ENCODE assay signal across 12 cellular contexts in the genomic region with DNA sequence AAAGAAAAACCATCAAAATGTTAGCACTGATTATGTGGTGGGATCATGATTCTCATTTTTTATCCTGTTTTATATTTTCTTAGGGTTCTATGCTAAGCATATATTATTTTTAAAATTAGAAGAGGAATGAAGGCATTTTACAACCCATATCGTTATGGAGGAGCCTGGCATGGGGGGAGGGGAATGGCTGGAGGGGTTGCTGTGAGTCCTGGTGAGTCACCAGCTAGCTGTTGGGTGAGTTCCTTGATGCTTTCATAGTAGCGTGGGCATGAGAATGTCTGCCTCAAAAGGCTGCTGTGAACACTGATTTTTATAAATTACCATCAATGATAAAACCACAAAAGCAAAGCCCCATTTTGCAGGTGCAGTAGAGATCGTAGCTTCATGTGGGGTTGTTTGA. TPM values are rescaled to one million over a fixed set of nuclear protein-coding genes. Genes with fewer than 3 reads are reported as not detected.
DNase-seq lines count a peak whose midpoint lies in the region; ATAC-seq and TF ChIP-seq lines count a peak whose summit lies in the region.
"Had no signal": no experiment of that assay in that cellular context is flagged by ENCODE, and none has a peak within 500 bp of the region (broad histone marks: within the 10 kb centered on the region; RNA-seq: fewer than 3 reads in every experiment).

No MANE protein-coding gene starts in this region.

- DNase-seq in GM03348 (ENCODE audit: low spot score) (peak; percentile 88), SW480 (ENCODE audit: low spot score) (peak; percentile 56), fibroblast of villous mesenchyme (ENCODE audit: low read depth) (peak; percentile 62), NCI-H524 treated with DMSO at 0.1 percent for 48 hours (lab: John Stamatoyannopoulos, UW) (no peak), DMS 273 treated with DMSO at 0.1 percent for 48 hours (lab: John Stamatoyannopoulos, UW) (no peak)
- DNase-seq: DMS79 treated with DMSO at 0.1 percent for 48 hours; endodermal cell; naive thymus-derived CD8-positive, alpha-beta T cell; NCI-H1436; T-helper 17 cell had no signal

- ATAC-seq in GM18511 (IDR thresholded peaks at IDR 0.05; ENCODE audit: unreplicated experiment), result no peak
- ATAC-seq: naive thymus-derived CD8-positive, alpha-beta T cell; T-helper 17 cell had no signal

- peak overlapping the region; percentile 64 for H3K4me2 ChIP-seq in skeletal muscle satellite cell (ENCODE audit: low read length)

- no peaks in the 10 kb centered on the region for H3K9me3 ChIP-seq in skeletal muscle satellite cell (replicated peaks; ENCODE audit: low read length)

- peaks cover 33% of the 10 kb centered on the region for H3K4me1 ChIP-seq in skeletal muscle satellite cell (ENCODE audit: control insufficient read depth, insufficient read depth, low read length)

- H3K4me3 ChIP-seq in fibroblast of villous mesenchyme (ENCODE audit: low read depth, low read length) (no peak overlapping the region), skeletal muscle satellite cell (ENCODE audit: low read length) (peak overlapping the region; percentile 25)

- H3K27me3 ChIP-seq in skeletal muscle satellite cell (ENCODE audit: control insufficient read depth, insufficient read depth, low read length), result no peaks in the 10 kb centered on the region

- H3K9ac ChIP-seq in skeletal muscle satellite cell (ENCODE audit: low read depth, low read length), result peak overlapping the region; percentile 34

- no peak for TF ChIP-seq CTCF in fibroblast of villous mesenchyme (IDR thresholded peaks at IDR 0.05; ENCODE audit: insufficient read depth, low read depth, low read length)

- peaks cover 28% of the 10 kb centered on the region for H3K36me3 ChIP-seq in skeletal muscle satellite cell (ENCODE audit: insufficient read depth, low read length)

RNA-seq across cellular contexts. Expression of a gene that starts 46.9 kb away (rescaled TPM):
- 20.6 and 22.9 TPM in 2 replicates for total RNA-seq in fibroblast of villous mesenchyme
- total RNA-seq in skeletal muscle satellite cell (2012; rRNA removed), result 5.1 and 9.4 TPM in 2 replicates

Comparison
In these comparisons a context has a peak if more than half of its experiments do, and no peak if none do; other contexts are left out.
1. DNase-seq: peak in GM03348 (single experiment), SW480 (single experiment) and fibroblast of villous mesenchyme (single experiment); none in NCI-H524 treated with DMSO at 0.1 percent for 48 hours (single experiment) and DMS 273 treated with DMSO at 0.1 percent for 48 hours (single experiment).